11 cellular contexts compared by ENCODE assay signal in the genomic region with DNA sequence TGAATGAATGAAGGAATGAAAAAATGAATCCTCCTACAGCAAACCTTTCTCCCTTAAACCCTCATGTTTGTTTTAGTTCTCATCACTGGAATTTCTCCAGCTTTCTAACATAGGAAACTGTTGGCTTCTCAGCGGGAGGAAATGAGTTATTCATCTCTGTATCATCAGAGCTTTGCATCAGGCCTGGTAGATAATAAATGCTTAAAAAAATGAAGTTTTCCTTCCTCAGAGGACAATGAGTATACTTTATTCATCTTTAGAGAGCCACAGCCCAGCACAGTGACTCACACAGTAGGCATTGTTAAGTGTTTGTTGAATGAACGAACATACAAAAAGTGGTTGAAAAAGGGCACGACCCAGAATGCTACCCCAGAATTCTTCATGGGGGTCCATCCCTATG.
A peak's percentile ranks its signal among the peaks of the same experiment; 100 is the strongest.
DNase-seq lines count a peak whose midpoint lies in the region; ATAC-seq, FAIRE-seq and TF ChIP-seq lines count a peak whose summit lies in the region.
"Had no signal": no experiment of that assay in that cellular context is flagged by ENCODE, and none has a peak within 500 bp of the region (broad histone marks: within the 10 kb centered on the region; RNA-seq: fewer than 3 reads in every experiment).

No MANE protein-coding gene starts in this region.

- no peaks in the 10 kb centered on the region for H3K36me3 ChIP-seq in endothelial cell of umbilical vein (ENCODE audit: control insufficient read depth in 2 of 2, extremely low read depth in 1 of 2, insufficient read depth in 2 of 2, low read length in 2 of 2)
- H3K36me3 ChIP-seq in osteoblast (ENCODE audit: insufficient read depth, low read length), result no peaks in the 10 kb centered on the region
- no peaks in the 10 kb centered on the region for H3K36me3 ChIP-seq in stomach
- no peaks in the 10 kb centered on the region for H3K36me3 ChIP-seq in HepG2 (replicated peaks in 1 of 2; ENCODE audit: control insufficient read depth in 1 of 2, insufficient read depth in 2 of 2, low read length in 2 of 2)

- no peak overlapping the region for H2AFZ ChIP-seq in endothelial cell of umbilical vein (ENCODE audit: low read depth, low read length)
- no peak overlapping the region for H2AFZ ChIP-seq in osteoblast (ENCODE audit: low read length)
- H2AFZ ChIP-seq in HepG2 (ENCODE audit: low read length), result no peak overlapping the region

- H4K20me1 ChIP-seq in endothelial cell of umbilical vein (replicated peaks; ENCODE audit: control insufficient read depth, extremely low read depth, insufficient read depth, low read length), result no peaks in the 10 kb centered on the region
- no peaks in the 10 kb centered on the region for H4K20me1 ChIP-seq in osteoblast (ENCODE audit: insufficient read depth, low read length)
- no peaks in the 10 kb centered on the region for H4K20me1 ChIP-seq in HepG2 (ENCODE audit: insufficient read depth, low read length)

- H3K9me3 ChIP-seq in endothelial cell of umbilical vein (replicated peaks; ENCODE audit: control insufficient read depth, insufficient read depth, low read length) (no peaks in the 10 kb centered on the region), osteoblast (ENCODE audit: low read depth, low read length) (no peaks in the 10 kb centered on the region), stomach (no peaks in the 10 kb centered on the region), HepG2 (ENCODE audit: low read length) (no peaks in the 10 kb centered on the region)

- ATAC-seq in HG02973 (IDR thresholded peaks at IDR 0.05; ENCODE audit: unreplicated experiment) (no peak), HepG2 (no peak)

- no peaks in the 10 kb centered on the region for H3K27me3 ChIP-seq in endothelial cell of umbilical vein (ENCODE audit: control insufficient read depth in 2 of 2, insufficient read depth in 2 of 2, low read length in 2 of 2)
- H3K27me3 ChIP-seq in osteoblast (ENCODE audit: insufficient read depth, low read length), result no peaks in the 10 kb centered on the region
- H3K27me3 ChIP-seq in stomach, result no peaks in the 10 kb centered on the region
- H3K27me3 ChIP-seq in HepG2 (ENCODE audit: control insufficient read depth in 1 of 2, insufficient read depth in 2 of 2, low read length in 2 of 2), result peaks cover 0 to 49% of the 10 kb centered on the region in 2 experiments; a peak in 3 of 5 replicates

- peak overlapping the region; percentile 64 for H3K27ac ChIP-seq in endothelial cell of umbilical vein (ENCODE audit: insufficient read depth, low read depth, low read length)
- H3K27ac ChIP-seq in osteoblast (ENCODE audit: low read depth, low read length), result peak overlapping the region; percentile 63
- no peak overlapping the region for H3K27ac ChIP-seq in stomach
- no peak overlapping the region for H3K27ac ChIP-seq in HepG2 (ENCODE audit: extremely low read length, insufficient read depth, low read length)

- H3K4me3 ChIP-seq in endothelial cell of umbilical vein (replicated peaks in 1 of 3; ENCODE audit: insufficient read depth in 1 of 3, low read depth in 1 of 3, low read length in 3 of 3), result no peak overlapping the region
- H3K4me3 ChIP-seq in osteoblast (ENCODE audit: insufficient read depth, low read length), result no peak overlapping the region
- H3K4me3 ChIP-seq in stomach, result no peak overlapping the region
- no peak overlapping the region for H3K4me3 ChIP-seq in HepG2 (replicated peaks in 1 of 3; ENCODE audit: insufficient read depth in 1 of 3, low read depth in 2 of 3, low read length in 3 of 3)

- peak; percentile 75 for DNase-seq in Daoy (ENCODE audit: low read depth)
- DNase-seq in RCC 7860 (ENCODE audit: low spot score), result peak; percentile 86
- DNase-seq in endothelial cell of umbilical vein (ENCODE audit: low read depth, low spot score), result peak; percentile 84
- peak; percentile 93 for DNase-seq in osteoblast (ENCODE audit: insufficient read length, low spot score, missing footprints)
- no peak for DNase-seq in stomach
- no peak for DNase-seq in NOMO-1 treated with DMSO at 0.1 percent for 48 hours (lab: John Stamatoyannopoulos, UW; ENCODE audit: unreplicated experiment)
- no peak for DNase-seq in HepG2 (ENCODE audit: low spot score)
- DNase-seq: naive B cell; NCI-H187 treated with DMSO at 0.1 percent for 48 hours; stimulated activated CD4-positive, alpha-beta T cell treated with anti-CD3 and anti-CD28 coated beads, Interleukin-15, amount 100 ng/mL, for 24 hours had no signal

- H3K9me1 ChIP-seq in endothelial cell of umbilical vein (replicated peaks; ENCODE audit: control insufficient read depth, extremely low read depth, insufficient read depth, low read length), result no peaks in the 10 kb centered on the region

- in situ Hi-C loops in HepG2 (cut with HindIII; ENCODE audit: extremely low pct_ligation_motif_present, low pct_unique_long_range_greater_than_20kb), result no loop called here

- FAIRE-seq in RCC 7860 (lab: Jason Lieb, UNC), result peak; percentile 85
- FAIRE-seq in endothelial cell of umbilical vein (lab: Jason Lieb, UNC), result peak; percentile 96
- no peak for FAIRE-seq in HepG2 (lab: Jason Lieb, UNC)

- H3K9ac ChIP-seq in endothelial cell of umbilical vein (replicated peaks; ENCODE audit: extremely low read depth, insufficient read depth, low read length) (no peak overlapping the region), HepG2 (ENCODE audit: insufficient read depth, low read depth, low read length) (no peak overlapping the region)

- peaks cover 80% of the 10 kb centered on the region for H3K4me1 ChIP-seq in endothelial cell of umbilical vein (ENCODE audit: control insufficient read depth, extremely low read depth, insufficient read depth, low read length)
- peaks cover 52% of the 10 kb centered on the region for H3K4me1 ChIP-seq in osteoblast (ENCODE audit: insufficient read depth, low read length)
- peaks cover 6 to 39% (median 28%) of the 10 kb centered on the region in 4 donors for H3K4me1 ChIP-seq in stomach
- H3K4me1 ChIP-seq in HepG2 (ENCODE audit: insufficient read depth, low read length), result no peaks in the 10 kb centered on the region

- WGBS in stomach, 5 donors, result 50 to 60% (median 56%) methylated on average over 3 of the region's 3 CpGs
- 0% methylated on average over 3 of the region's 3 CpGs for WGBS in HepG2 (ENCODE audit: low lambda C conversion rate)

- H3K79me2 ChIP-seq in endothelial cell of umbilical vein (ENCODE audit: control insufficient read depth, insufficient read depth, low read length) (peaks cover 27% of the 10 kb centered on the region), osteoblast (ENCODE audit: insufficient read depth, low read length) (no peaks in the 10 kb centered on the region), HepG2 (ENCODE audit: insufficient read depth, low read length) (no peaks in the 10 kb centered on the region)

- no peak for TF ChIP-seq EP300 in stomach (IDR thresholded peaks at IDR 0.05)
- TF ChIP-seq EP300 in HepG2 (IDR thresholded peaks at IDR 0.05; ENCODE audit: low read depth in 2 of 2, low read length in 2 of 2), result no peak
- TF ChIP-seq EP300 in HepG2 (CRISPR knock-in tag; IDR thresholded peaks at IDR 0.05; ENCODE audit: borderline replicate concordance), result no peak

- POLR2A ChIA-PET in endothelial cell of umbilical vein (lab: Charles Lee) (no interaction called here), HepG2 (lab: Yijun Ruan, JAX) (no interaction called here)

- TF ChIP-seq POLR2A in endothelial cell of umbilical vein (IDR thresholded peaks at IDR 0.05; ENCODE audit: low read depth, low read length) (no peak), stomach (IDR thresholded peaks at IDR 0.05) (no peak), HepG2 (IDR thresholded peaks at IDR 0.05; ENCODE audit: insufficient read depth in 1 of 2, low read depth in 2 of 2, low read length in 2 of 2) (no peak)

- H3K4me2 ChIP-seq in endothelial cell of umbilical vein (ENCODE audit: insufficient read depth, low read length) (peak overlapping the region; percentile 70), osteoblast (ENCODE audit: insufficient read depth, low read length) (peak overlapping the region; percentile 50), HepG2 (ENCODE audit: low read depth, low read length) (no peak overlapping the region)

- TF ChIP-seq RAD21 in HepG2 (CRISPR knock-in tag; IDR thresholded peaks at IDR 0.05), result no peak

- dilution Hi-C loops in endothelial cell of umbilical vein (cut with MboI; ENCODE audit: extremely low pct_ligation_motif_present, low sequenced_read_pairs), result no loop called here

- intact Hi-C loops in endothelial cell of umbilical vein (cut with micrococcal nuclease), result loop anchor here (1.0 to 5.0 kb wide), 3 partner anchors 18 to 64 kb away; partner anchors contain the start of gene COL13A1
- intact Hi-C loops in stomach (cut with DNase I; ENCODE audit: low total_unique reads), result no loop called here
- intact Hi-C loops in HepG2 (cut with micrococcal nuclease; ENCODE audit: unreplicated experiment), result no loop called here

- BruUV-seq in endothelial cell of umbilical vein (replicated peaks; lab: Mats Ljungman, UMichigan) (no TSS peak), HepG2 (replicated peaks; lab: Mats Ljungman, UMichigan) (no TSS peak)

- CTCF ChIA-PET in endothelial cell of umbilical vein (lab: Charles Lee) (interaction anchor here (0.9 to 3.0 kb wide), 13 partner anchors 10 to 78 kb away, joined by 3 to 15 read pairs (median 4); partner anchors contain the start of gene COL13A1), HepG2 (lab: Yijun Ruan, JAX; ENCODE audit: low intra/inter-chr PET ratio, low total read pairs) (no interaction called here)

- no peak for TF ChIP-seq CTCF in endothelial cell of umbilical vein (IDR thresholded peaks at IDR 0.05; ENCODE audit: extremely low read depth in 1 of 2, insufficient read depth in 1 of 2, low read depth in 1 of 2, low read length in 2 of 2)
- no peak for TF ChIP-seq CTCF in osteoblast (IDR thresholded peaks at IDR 0.05; ENCODE audit: extremely low read depth, low read depth, low read length)
- no peak for TF ChIP-seq CTCF in stomach (IDR thresholded peaks at IDR 0.05)
- no peak for TF ChIP-seq CTCF in HepG2 (CRISPR knock-in tag; IDR thresholded peaks at IDR 0.05)

TF ChIP-seq in endothelial cell of umbilical vein, 7 proteins besides CTCF, POLR2A, EP300 and RAD21 (continues in another document):
- peak; percentile 77 for TF ChIP-seq JUN (IDR thresholded peaks at IDR 0.05; ENCODE audit: borderline replicate concordance, insufficient read depth, insufficient read length, low read depth)
- TF ChIP-seq GATA2 (IDR thresholded peaks at IDR 0.05; ENCODE audit: insufficient read depth, insufficient read length, low read depth, low read length), result peak; percentile 89
- peak; percentile 98 for TF ChIP-seq FOS (IDR thresholded peaks at IDR 0.05; ENCODE audit: borderline replicate concordance, insufficient read depth, low read length)
- peak; percentile 84 for TF ChIP-seq POLR2AphosphoS5 (IDR thresholded peaks at IDR 0.05; ENCODE audit: insufficient read depth, low read depth, low read length)

TF ChIP-seq in HepG2, 621 proteins besides CTCF, POLR2A, EP300 and RAD21 (continues in another document):
- TF ChIP-seq NKX3-1 (CRISPR knock-in tag; IDR thresholded peaks at IDR 0.05), result no peak

Comparison
In these comparisons a context has a peak if more than half of its experiments do, and no peak if none do; other contexts are left out.
1. DNase-seq: peak in Daoy (single experiment), RCC 7860 (single experiment), endothelial cell of umbilical vein (single experiment) and osteoblast (single experiment); none in stomach (single experiment), NOMO-1 treated with DMSO at 0.1 percent for 48 hours (single experiment) and HepG2 (single experiment).
2. H3K27ac ChIP-seq: peak in endothelial cell of umbilical vein (single experiment) and osteoblast (single experiment); none in stomach (0 of 5) and HepG2 (single experiment).